8 cellular contexts compared by ENCODE assay signal in genomic region chr16:68843482-68844210, GRCh38. TPM values are rescaled to one million over a fixed set of nuclear protein-coding genes. Genes with fewer than 3 reads are reported as not detected.
A peak's percentile ranks its signal among the peaks of the same experiment; 100 is the strongest.
DNase-seq lines count a peak whose midpoint lies in the region; ATAC-seq, FAIRE-seq and TF ChIP-seq lines count a peak whose summit lies in the region.

Gene TANGO6 (plus strand): TSS chr16:68843531. CDS start chr16:68843618, 87 bp downstream.

- peaks cover 25% of the 10 kb centered on the region for H3K4me1 Mint-ChIP-seq in T-helper 1 cell treated with Interleukin-12 subunit alpha and Interleukin-12 subunit beta and Interleukin-4 antibody, amounts not matched to agents 30 μg/mL and 1 μg/mL, for 36 hours (ENCODE audit: low read depth)

- ATAC-seq in HG02870 (IDR thresholded peaks at IDR 0.05; ENCODE audit: unreplicated experiment) = peak; percentile 74

- intact Hi-C loops in uterus (cut with DNase I; ENCODE audit: low total_unique reads) = no loop called here

- peak; percentile 30 for FAIRE-seq in GM12892 (lab: Jason Lieb, UNC)

- H3K9me3 Mint-ChIP-seq in T-helper 1 cell treated with Interleukin-12 subunit alpha and Interleukin-12 subunit beta and Interleukin-4 antibody, amounts not matched to agents 30 μg/mL and 1 μg/mL, for 36 hours = no peaks in the 10 kb centered on the region

- H3K27me3 ChIP-seq in right atrium auricular region = no peaks in the 10 kb centered on the region
- no peaks in the 10 kb centered on the region for H3K27me3 ChIP-seq in uterus

- TF ChIP-seq POLR2A in GM12892 (IDR thresholded peaks at IDR 0.05; ENCODE audit: low read depth, low read length) = peak; percentile 93
- peak in 1 of 2 donors; percentile 37 for TF ChIP-seq POLR2A in uterus (IDR thresholded peaks at IDR 0.05)

- H3K27ac ChIP-seq in right atrium auricular region (peak within 1 kb of the TSS; percentile 83 to 86), uterus (peak within 1 kb of the TSS; percentile 89 to 97)

- H3K36me3 ChIP-seq in right atrium auricular region (no peaks in the 10 kb centered on the region), uterus (no peaks in the 10 kb centered on the region)

- H3K36me3 Mint-ChIP-seq in T-helper 1 cell treated with Interleukin-12 subunit alpha and Interleukin-12 subunit beta and Interleukin-4 antibody, amounts not matched to agents 30 μg/mL and 1 μg/mL, for 36 hours (ENCODE audit: low read depth) = peaks cover 4% of the 10 kb centered on the region

- no peaks in the 10 kb centered on the region for H3K27me3 Mint-ChIP-seq in T-helper 1 cell treated with Interleukin-12 subunit alpha and Interleukin-12 subunit beta and Interleukin-4 antibody, amounts not matched to agents 30 μg/mL and 1 μg/mL, for 36 hours (ENCODE audit: low read depth)

- TF ChIP-seq CTCF in right atrium auricular region (IDR thresholded peaks at IDR 0.05) (peak in 1 of 2 donors; percentile 17), uterus (IDR thresholded peaks at IDR 0.05) (no peak)

- H3K9me3 ChIP-seq in right atrium auricular region = no peaks in the 10 kb centered on the region
- H3K9me3 ChIP-seq in uterus = no peaks in the 10 kb centered on the region

- peak within 1 kb of the TSS; percentile 91 for H3K27ac Mint-ChIP-seq in T-helper 1 cell treated with Interleukin-12 subunit alpha and Interleukin-12 subunit beta and Interleukin-4 antibody, amounts not matched to agents 30 μg/mL and 1 μg/mL, for 36 hours

- peak within 1 kb of the TSS; percentile 92 for H3K4me3 Mint-ChIP-seq in T-helper 1 cell treated with Interleukin-12 subunit alpha and Interleukin-12 subunit beta and Interleukin-4 antibody, amounts not matched to agents 30 μg/mL and 1 μg/mL, for 36 hours

- H3K4me3 ChIP-seq in right atrium auricular region (peak within 1 kb of the TSS; percentile 84 to 87), uterus (peak within 1 kb of the TSS; percentile 93 to 95)

- peak; percentile 78 for DNase-seq in GM12892 (ENCODE audit: insufficient read length)
- DNase-seq in NCI-H146 treated with DMSO at 0.1 percent for 48 hours (lab: John Stamatoyannopoulos, UW; ENCODE audit: unreplicated experiment) = peak; percentile 67
- DNase-seq in amygdala (lab: John Stamatoyannopoulos, UW) = peak; percentile 28 to 89 (median 70)
- DNase-seq in right atrium auricular region (ENCODE audit: low spot score) = peak; percentile 83
- DNase-seq in pulmonary artery endothelial cell (ENCODE audit: low read depth, low spot score) = peak; percentile 30
- peak; percentile 81 to 89 for DNase-seq in uterus

- peaks cover 0 to 10% of the 10 kb centered on the region in 2 donors for H3K4me1 ChIP-seq in right atrium auricular region
- H3K4me1 ChIP-seq in uterus = no peaks in the 10 kb centered on the region

RNA-seq across cellular contexts. Expression of gene TANGO6, which starts in this region (rescaled TPM):
- polyA plus RNA-seq in GM12892 (2012; ENCODE audit: missing spikeins) = 7.2 TPM
- total RNA-seq in right atrium auricular region (10 to 100 TPM in 1 of 2 donors, 1 to 10 TPM in 1; 6.4 to 10.9 TPM), pulmonary artery endothelial cell (20.9 and 26.3 TPM in 2 replicates), uterus (10 to 100 TPM; 21.5 to 44.9 (median 37.5) TPM)

Comparison
In these comparisons a context has a peak if more than half of its experiments do, and no peak if none do; other contexts are left out.
1. Peak in every context shown above with its lines: DNase-seq, ATAC-seq, H3K4me3 ChIP-seq and H3K27ac ChIP-seq.
2. DNase-seq: peak in every context shown above with its lines; median percentile 85 in uterus; 83 in right atrium auricular region; 78 in GM12892; 70 in amygdala; 67 in NCI-H146 treated with DMSO at 0.1 percent for 48 hours; 30 in pulmonary artery endothelial cell.